Comparison of ENCODE assay signal across 8 cellular contexts in the genomic region with DNA sequence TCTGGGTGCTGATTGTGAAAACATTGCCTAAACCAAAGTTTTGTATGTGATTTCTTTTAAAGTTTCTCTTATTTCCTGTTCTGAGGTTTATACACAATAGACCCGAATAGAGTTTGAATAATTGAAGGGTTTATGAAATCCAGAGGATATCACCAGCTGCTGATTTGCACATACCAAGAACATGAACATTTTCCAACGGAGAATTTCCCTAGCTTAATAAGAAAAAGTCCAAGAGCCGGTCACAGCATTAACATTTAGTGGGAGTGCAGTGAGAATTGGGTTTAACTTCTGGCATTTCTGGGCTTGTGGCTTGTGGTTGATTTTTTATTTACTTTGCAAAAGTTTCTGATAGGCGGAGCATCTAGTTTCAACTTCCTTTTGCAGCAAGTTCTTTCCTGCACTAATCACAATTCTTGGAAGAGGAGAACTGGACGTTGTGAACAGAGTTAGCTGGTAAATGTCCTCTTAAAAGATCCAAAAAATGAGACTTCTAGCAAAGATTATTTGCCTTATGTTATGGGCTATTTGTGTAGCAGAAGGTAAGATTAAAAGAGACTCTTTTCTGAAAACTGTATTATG. TPM values are rescaled to one million over a fixed set of nuclear protein-coding genes. Genes with fewer than 3 reads are reported as not detected.
A peak's percentile ranks its signal among the peaks of the same experiment; 100 is the strongest.
DNase-seq lines count a peak whose midpoint lies in the region; ATAC-seq and TF ChIP-seq lines count a peak whose summit lies in the region.

TSS of gene CFH (plus strand) at position 407 of the 579 bp plus-strand sequence. CDS start at position 482, 75 bp downstream.

- dilution Hi-C loops in IMR-90 (cut with HindIII; ENCODE audit: low sequenced_read_pairs, unreplicated experiment): loop anchor here (25.0 kb wide), 1 partner anchor 314 kb away; no protein-coding TSS in a partner anchor

- no peaks in the 10 kb centered on the region for H4K20me1 ChIP-seq in IMR-90 (ENCODE audit: insufficient read depth, low read length)

- WGBS in IMR-90 (ENCODE audit: extremely low coverage in 2 of 2, insufficient read length in 1 of 2), 2 experiments: no CpG with 5 or more reads among the region's 5 CpGs

- POLR2A ChIA-PET in IMR-90 (lab: Charles Lee; ENCODE audit: unreplicated experiment): interaction anchor here (0.7 kb wide), 1 partner anchor 54 kb away, joined by 3 read pairs; no protein-coding TSS in a partner anchor
- POLR2A ChIA-PET in activated CD8-positive, alpha-beta T cell treated with anti-CD3 and anti-CD28 coated beads, Interleukin-2, amount 10 ng/mL, durations not matched to agents 7 days and 5 days (lab: Charles Lee): no interaction called here

- peak within 1 kb of the TSS; percentile 64; the same call in 1 of the 2 replicates for H3K9ac ChIP-seq in IMR-90 (ENCODE audit: low read depth, low read length)

- H2AK9ac ChIP-seq in IMR-90 (replicated peaks; ENCODE audit: low read depth, low read length, poor library complexity): no peak within 1 kb of the TSS

- no peak within 1 kb of the TSS for H3K14ac ChIP-seq in IMR-90 (replicated peaks; ENCODE audit: low read depth, low read length)

- H2BK15ac ChIP-seq in IMR-90 (ENCODE audit: low read depth, low read length): no peak within 1 kb of the TSS

- H3K9me3 Mint-ChIP-seq in activated CD8-positive, alpha-beta T cell treated with anti-CD3 and anti-CD28 coated beads, Interleukin-2, amount 10 ng/mL, durations not matched to agents 7 days and 5 days (ENCODE audit: insufficient read depth): no peaks in the 10 kb centered on the region

- H3K9me1 ChIP-seq in IMR-90 (ENCODE audit: insufficient read depth, low read length): no peaks in the 10 kb centered on the region

- in situ Hi-C loops in IMR-90 (cut with MboI; ENCODE audit: low sequenced_read_pairs): no loop called here

- H3K36me3 Mint-ChIP-seq in activated CD8-positive, alpha-beta T cell treated with anti-CD3 and anti-CD28 coated beads, Interleukin-2, amount 10 ng/mL, durations not matched to agents 7 days and 5 days (ENCODE audit: low read depth): no peaks in the 10 kb centered on the region

- TF ChIP-seq CTCF in IMR-90 (conservative IDR thresholded peaks at IDR 0.05; ENCODE audit: low read depth, low read length) (no peak), subcutaneous adipose tissue (IDR thresholded peaks at IDR 0.05; ENCODE audit: low read depth) (no peak)

- no TSS peak for BruUV-seq in IMR-90 (replicated peaks; lab: Mats Ljungman, UMichigan)

- H3K9me3 ChIP-seq in IMR-90 (ENCODE audit: control insufficient read depth, insufficient read depth, low read length): no peaks in the 10 kb centered on the region

- peak within 1 kb of the TSS; percentile 52; the same call in 1 of the 2 replicates for H3K27ac ChIP-seq in IMR-90 (ENCODE audit: insufficient read depth, low read length)

- intact Hi-C loops in IMR-90 (cut with micrococcal nuclease): loop anchor here (5.0 kb wide), 2 partner anchors 44 to 499 kb away; partner anchors contain the start of gene KCNT2
- intact Hi-C loops in left ventricle myocardium superior (cut with micrococcal nuclease): no loop called here

- H3K56ac ChIP-seq in IMR-90 (ENCODE audit: extremely low read depth, insufficient read depth, low read length): no peak within 1 kb of the TSS

- H3K36me3 ChIP-seq in IMR-90 (ENCODE audit: control insufficient read depth, insufficient read depth, low read length): no peaks in the 10 kb centered on the region

- H2BK20ac ChIP-seq in IMR-90 (ENCODE audit: low read depth, low read length): peak within 1 kb of the TSS; percentile 13; the same call in 1 of the 2 replicates

- peak within 1 kb of the TSS; percentile 62 for H3K27ac Mint-ChIP-seq in activated CD8-positive, alpha-beta T cell treated with anti-CD3 and anti-CD28 coated beads, Interleukin-2, amount 10 ng/mL, durations not matched to agents 7 days and 5 days

- no peak for TF ChIP-seq RAD21 in IMR-90 (IDR thresholded peaks at IDR 0.05; ENCODE audit: low read length)

- peak within 1 kb of the TSS; percentile 24; the same call in 1 of the 2 replicates for H2BK120ac ChIP-seq in IMR-90 (ENCODE audit: low read depth, low read length)

- no peak within 1 kb of the TSS for H4K91ac ChIP-seq in IMR-90 (ENCODE audit: insufficient read depth, low read depth, low read length)

- peak; percentile 91 for DNase-seq in IMR-90
- DNase-seq in activated CD8-positive, alpha-beta T cell treated with anti-CD3 and anti-CD28 coated beads, Interleukin-2, amount 10 ng/mL, durations not matched to agents 7 days and 5 days: peak; percentile 26
- DNase-seq in left ventricle myocardium superior: no peak
- DNase-seq in DMS153 treated with DMSO at 0.1 percent for 48 hours (lab: John Stamatoyannopoulos, UW; ENCODE audit: unreplicated experiment): no peak
- DNase-seq in DMS 273 treated with DMSO at 0.1 percent for 48 hours (lab: John Stamatoyannopoulos, UW): no peak
- no peak for DNase-seq in NCI-H1105 (lab: John Stamatoyannopoulos, UW)

- H3K4me3 Mint-ChIP-seq in activated CD8-positive, alpha-beta T cell treated with anti-CD3 and anti-CD28 coated beads, Interleukin-2, amount 10 ng/mL, durations not matched to agents 7 days and 5 days: peak within 1 kb of the TSS; percentile 52

- peak within 1 kb of the TSS; percentile 75 for H2BK5ac ChIP-seq in IMR-90 (ENCODE audit: low read depth, low read length, poor library complexity, severe bottlenecking)

- H3K27me3 Mint-ChIP-seq in activated CD8-positive, alpha-beta T cell treated with anti-CD3 and anti-CD28 coated beads, Interleukin-2, amount 10 ng/mL, durations not matched to agents 7 days and 5 days (ENCODE audit: low read depth): peaks cover 4% of the 10 kb centered on the region

- peak within 1 kb of the TSS; percentile 39 for H3K4me3 ChIP-seq in IMR-90 (ENCODE audit: insufficient read depth, low read depth, low read length)

- ATAC-seq in IMR-90 (ENCODE audit: low read depth) (peak; percentile 93), left ventricle myocardium superior (peak; percentile 66), HG02610 (IDR thresholded peaks at IDR 0.05; ENCODE audit: unreplicated experiment) (no peak)
- ATAC-seq in activated CD8-positive, alpha-beta T cell treated with anti-CD3 and anti-CD28 coated beads, Interleukin-2, amount 10 ng/mL, durations not matched to agents 7 days and 5 days: no peak

- peak within 1 kb of the TSS; percentile 82 for H3K4me2 ChIP-seq in IMR-90 (ENCODE audit: low read depth, low read length)

- 0 out of 2 replicates have a peak, but pooled peaks cover 2% of the 10 kb centered on the region for H3K4me1 ChIP-seq in IMR-90 (ENCODE audit: control insufficient read depth, insufficient read depth, low read length)

- no peak within 1 kb of the TSS for H3K23ac ChIP-seq in IMR-90 (ENCODE audit: low read depth, low read length)

- H4K5ac ChIP-seq in IMR-90 (ENCODE audit: low read depth, low read length): no peak within 1 kb of the TSS

- CTCF ChIA-PET in IMR-90 (lab: Yijun Ruan, JAX): no interaction called here
- CTCF ChIA-PET in activated CD8-positive, alpha-beta T cell treated with anti-CD3 and anti-CD28 coated beads, Interleukin-2, amount 10 ng/mL, durations not matched to agents 7 days and 5 days (lab: Charles Lee): no interaction called here

- H2AK5ac ChIP-seq in IMR-90 (ENCODE audit: low read depth, low read length): no peak within 1 kb of the TSS

- H3K18ac ChIP-seq in IMR-90 (ENCODE audit: low read depth, low read length): peak within 1 kb of the TSS; percentile 69

- no peaks in the 10 kb centered on the region for H3K27me3 ChIP-seq in IMR-90 (ENCODE audit: control insufficient read depth, insufficient read depth, low read length)

- H2AFZ ChIP-seq in IMR-90 (replicated peaks; ENCODE audit: low read length, poor library complexity): no peak within 1 kb of the TSS

- H3K4ac ChIP-seq in IMR-90 (ENCODE audit: low read depth, low read length): no peak within 1 kb of the TSS

- no peaks in the 10 kb centered on the region; a peak in 1 of 4 replicates for H3K79me1 ChIP-seq in IMR-90 (ENCODE audit: low read depth in 1 of 2, low read length in 2 of 2)

- peaks cover 14% of the 10 kb centered on the region for H3K4me1 Mint-ChIP-seq in activated CD8-positive, alpha-beta T cell treated with anti-CD3 and anti-CD28 coated beads, Interleukin-2, amount 10 ng/mL, durations not matched to agents 7 days and 5 days (ENCODE audit: low read depth)

- H4K8ac ChIP-seq in IMR-90 (ENCODE audit: low read depth in 2 of 2, low read length in 2 of 2): peak within 1 kb of the TSS in 1 of 2 experiments; percentile 40; a peak in 1 of 4 replicates

- TF ChIP-seq POLR2A in IMR-90 (IDR thresholded peaks at IDR 0.05; ENCODE audit: low read depth, low read length): no peak

TF ChIP-seq in IMR-90, 13 proteins besides CTCF, POLR2A, EP300 and RAD21:
- TF ChIP-seq RFX5 (IDR thresholded peaks at IDR 0.05; ENCODE audit: low read depth, low read length): no peak

RNA-seq across cellular contexts. Expression of gene CFH, which starts in this region (rescaled TPM):
- total RNA-seq in IMR-90 (2012; rRNA removed) (6.3 and 12.8 TPM in 2 replicates), left ventricle myocardium superior (27.8 TPM), subcutaneous adipose tissue (100 to 1,000 TPM in 3 of 4 donors, 10 to 100 TPM in 1; 40.7 to 434 (median 374) TPM)
- polyA plus RNA-seq in IMR-90 (2012; rRNA removed): 9.8 and 12.1 TPM in 2 replicates
- 2.3 and 3.0 TPM in 2 replicates for polyA plus RNA-seq in IMR-90 (2012; cell fraction: cytosol; rRNA removed)
- polyA plus RNA-seq in IMR-90 (2012; cell fraction: nucleus; rRNA removed; ENCODE audit: low replicate concordance): 0.99 and 13.7 TPM in 2 replicates
- 1 to 10 TPM; 1.4 to 1.7 TPM for total RNA-seq in activated CD8-positive, alpha-beta T cell treated with anti-CD3 and anti-CD28 coated beads, Interleukin-2, amount 10 ng/mL, durations not matched to agents 7 days and 5 days

Comparison
In these comparisons a context has a peak if more than half of its experiments do, and no peak if none do; other contexts are left out.
1. ATAC-seq: peak in IMR-90 (single experiment) and left ventricle myocardium superior (single experiment); none in activated CD8-positive, alpha-beta T cell treated with anti-CD3 and anti-CD28 coated beads, Interleukin-2, amount 10 ng/mL, durations not matched to agents 7 days and 5 days (single experiment) and HG02610 (single experiment).
2. DNase-seq: peak in IMR-90 (single experiment) and activated CD8-positive, alpha-beta T cell treated with anti-CD3 and anti-CD28 coated beads, Interleukin-2, amount 10 ng/mL, durations not matched to agents 7 days and 5 days (single experiment); none in left ventricle myocardium superior (single experiment), DMS153 treated with DMSO at 0.1 percent for 48 hours (single experiment), DMS 273 treated with DMSO at 0.1 percent for 48 hours (single experiment) and NCI-H1105 (single experiment).